13 cellular contexts compared by ENCODE assay signal in the genomic region with DNA sequence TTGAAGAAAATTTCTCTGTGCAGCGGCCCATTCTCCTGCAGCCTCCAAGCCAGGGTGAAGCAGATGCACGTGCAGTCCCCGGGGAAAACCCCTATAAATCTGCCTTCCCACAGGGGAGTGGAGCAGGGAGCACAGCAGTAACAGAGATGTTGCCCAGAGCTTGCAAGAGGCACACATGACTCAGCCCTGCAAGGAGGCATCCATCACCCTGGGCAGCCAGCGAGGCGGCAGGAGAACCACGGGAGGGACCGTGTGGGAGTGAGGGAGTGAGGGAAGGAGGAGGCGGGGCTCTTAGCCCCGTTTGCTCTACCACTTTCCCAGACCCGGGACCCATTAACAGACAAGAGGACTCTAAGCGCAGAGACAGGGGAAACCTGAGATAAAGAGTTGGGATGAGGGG.
DNase-seq lines count a peak whose midpoint lies in the region; ATAC-seq and TF ChIP-seq lines count a peak whose summit lies in the region.
"Had no signal": no experiment of that assay in that cellular context is flagged by ENCODE, and none has a peak within 500 bp of the region (broad histone marks: within the 10 kb centered on the region; RNA-seq: fewer than 3 reads in every experiment).

No MANE protein-coding gene starts in this region.

- no peak for TF ChIP-seq POLR2A in GM18505 (IDR thresholded peaks at IDR 0.05; ENCODE audit: borderline replicate concordance, extremely low read depth, insufficient read depth, insufficient read length)

- H3K4me1 Mint-ChIP-seq in stimulated activated naive B cell treated with anti-CD40 and anti-IgM and Interleukin-4, amounts not matched to agents 10 μg/mL and 1 μg/mL and 100 μg/mL, for 72 hours, result peaks cover 10 to 29% of the 10 kb centered on the region in 2 donors

- peaks cover 0 to 12% of the 10 kb centered on the region in 2 donors for H3K27me3 Mint-ChIP-seq in stimulated activated naive B cell treated with anti-CD40 and anti-IgM and Interleukin-4, amounts not matched to agents 10 μg/mL and 1 μg/mL and 100 μg/mL, for 72 hours

- peak; percentile 33 to 35 for ATAC-seq in stimulated activated naive B cell treated with anti-CD40 and anti-IgM and Interleukin-4, amounts not matched to agents 10 μg/mL and 1 μg/mL and 100 μg/mL, for 72 hours (replicated peaks)
- ATAC-seq in GM18505 (IDR thresholded peaks at IDR 0.05; ENCODE audit: unreplicated experiment), result no peak
- ATAC-seq: gastroesophageal sphincter had no signal

- no peak overlapping the region for H3K4me3 ChIP-seq in fibroblast of the aortic adventitia (ENCODE audit: low read depth, low read length)
- H3K4me3 ChIP-seq: gastroesophageal sphincter, upper lobe of left lung had no signal

- H3K9me3 Mint-ChIP-seq in stimulated activated naive B cell treated with anti-CD40 and anti-IgM and Interleukin-4, amounts not matched to agents 10 μg/mL and 1 μg/mL and 100 μg/mL, for 72 hours, result peaks cover 0 to 2% of the 10 kb centered on the region in 2 donors

- DNase-seq in NCI-H187 (lab: John Stamatoyannopoulos, UW) (peak; percentile 22 to 33), NCI-H187 treated with DMSO at 0.1 percent for 48 hours (lab: John Stamatoyannopoulos, UW) (no peak), RPMI7951 (ENCODE audit: low read depth) (peak; percentile 70), fibroblast of the aortic adventitia (ENCODE audit: low read depth) (peak; percentile 68), dermis blood vessel endothelial cell (no peak), T-helper 2 cell (no peak)
- DNase-seq in stimulated activated naive B cell treated with anti-CD40 and anti-IgM and Interleukin-4, amounts not matched to agents 10 μg/mL and 1 μg/mL and 100 μg/mL, for 72 hours, result no peak
- DNase-seq: activated CD4-positive, CD25-positive, alpha-beta regulatory T cell treated with anti-CD3 and anti-CD28 coated beads, Interleukin-2, amount 50 U/mL, for 72 hours; amniotic stem cell; stimulated activated CD4-positive, alpha-beta T cell treated with anti-CD3 and anti-CD28 coated beads, Interleukin-1b, Interleukin-23, amount 100 ng/mL, for 48 hours; upper lobe of left lung had no signal

- H3K27ac Mint-ChIP-seq in stimulated activated naive B cell treated with anti-CD40 and anti-IgM and Interleukin-4, amounts not matched to agents 10 μg/mL and 1 μg/mL and 100 μg/mL, for 72 hours, result no peak overlapping the region

- no peak for TF ChIP-seq CTCF in fibroblast of the aortic adventitia (IDR thresholded peaks at IDR 0.05; ENCODE audit: insufficient read depth, low read length)

- peaks cover 0 to 2% of the 10 kb centered on the region in 2 donors for H3K36me3 Mint-ChIP-seq in stimulated activated naive B cell treated with anti-CD40 and anti-IgM and Interleukin-4, amounts not matched to agents 10 μg/mL and 1 μg/mL and 100 μg/mL, for 72 hours

- no peak overlapping the region for H3K4me3 Mint-ChIP-seq in stimulated activated naive B cell treated with anti-CD40 and anti-IgM and Interleukin-4, amounts not matched to agents 10 μg/mL and 1 μg/mL and 100 μg/mL, for 72 hours

Comparison
In these comparisons a context has a peak if more than half of its experiments do, and no peak if none do; other contexts are left out.
1. DNase-seq: peak in NCI-H187 (2 of 2), RPMI7951 (single experiment) and fibroblast of the aortic adventitia (single experiment); none in NCI-H187 treated with DMSO at 0.1 percent for 48 hours (single experiment), stimulated activated naive B cell treated with anti-CD40 and anti-IgM and Interleukin-4, amounts not matched to agents 10 μg/mL and 1 μg/mL and 100 μg/mL, for 72 hours (single experiment), dermis blood vessel endothelial cell (single experiment) and T-helper 2 cell (0 of 5).